ENCODE assay signal across 20 cellular contexts in the genomic region with DNA sequence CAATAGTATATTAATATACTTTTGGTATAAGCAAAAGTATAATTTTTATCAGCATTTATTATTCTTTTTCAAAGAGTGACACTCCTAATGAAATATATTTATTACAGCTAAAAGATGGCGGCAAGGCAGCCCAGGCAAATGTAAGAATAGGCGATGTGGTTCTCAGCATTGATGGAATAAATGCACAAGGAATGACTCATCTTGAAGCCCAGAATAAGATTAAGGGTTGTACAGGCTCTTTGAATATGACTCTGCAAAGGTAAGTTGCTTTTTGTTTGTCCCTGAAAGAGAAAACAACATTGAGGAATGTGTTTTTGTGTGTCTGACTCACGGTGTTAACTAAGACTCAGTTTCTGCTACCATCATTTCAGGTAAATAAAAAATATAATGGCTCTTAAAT.
DNase-seq lines count a peak whose midpoint lies in the region; ATAC-seq, FAIRE-seq and TF ChIP-seq lines count a peak whose summit lies in the region.
"Had no signal": no experiment of that assay in that cellular context is flagged by ENCODE, and none has a peak within 500 bp of the region (broad histone marks: within the 10 kb centered on the region; RNA-seq: fewer than 3 reads in every experiment).

No MANE protein-coding gene starts in this region.

- H3K27ac Mint-ChIP-seq in activated CD8-positive, alpha-beta T cell treated with anti-CD3 and anti-CD28 coated beads, Interleukin-2, amount 10 ng/mL, durations not matched to agents 7 days and 5 days, result no peak overlapping the region
- H3K27ac Mint-ChIP-seq: CD8-positive, alpha-beta T cell; naive thymus-derived CD8-positive, alpha-beta T cell had no signal

- no peak overlapping the region for H2AFZ ChIP-seq in K562 (ENCODE audit: low read depth, low read length)

- H3K27ac ChIP-seq in heart right ventricle, result peak overlapping the region in 8 of 10 donors; percentile 22 to 74 (median 49)
- peak overlapping the region in 1 of 2 donors; percentile 52 for H3K27ac ChIP-seq in right atrium auricular region
- peak overlapping the region; percentile 3; the same call in 2 of the 3 replicates for H3K27ac ChIP-seq in K562 (ENCODE audit: extremely low read depth, low read depth, low read length)
- peak overlapping the region in 3 of 4 donors; percentile 12 to 42 (median 38) for H3K27ac ChIP-seq in gastroesophageal sphincter
- H3K27ac ChIP-seq in tibial nerve, result peak overlapping the region in 2 of 4 donors; percentile 54 to 71
- H3K27ac ChIP-seq: Peyer's patch had no signal

- no peaks in the 10 kb centered on the region for H4K20me1 ChIP-seq in K562 (replicated peaks; ENCODE audit: control insufficient read depth, insufficient read depth, low read length)

- peaks cover 40% of the 10 kb centered on the region for H3K79me2 ChIP-seq in K562 (ENCODE audit: control insufficient read depth, insufficient read depth, low read length)

- peak; percentile 66 for FAIRE-seq in K562 (lab: Jason Lieb, UNC)

- H3K9me3 ChIP-seq in heart right ventricle, result no peaks in the 10 kb centered on the region
- H3K9me3 ChIP-seq in right atrium auricular region, result no peaks in the 10 kb centered on the region
- no peaks in the 10 kb centered on the region for H3K9me3 ChIP-seq in K562 (replicated peaks; ENCODE audit: control insufficient read depth, insufficient read depth, low read depth, low read length)
- no peaks in the 10 kb centered on the region for H3K9me3 ChIP-seq in gastroesophageal sphincter
- no peaks in the 10 kb centered on the region for H3K9me3 ChIP-seq in tibial nerve
- H3K9me3 ChIP-seq: left lung, Peyer's patch had no signal

- H3K4me3 Mint-ChIP-seq in activated CD8-positive, alpha-beta T cell treated with anti-CD3 and anti-CD28 coated beads, Interleukin-2, amount 10 ng/mL, durations not matched to agents 7 days and 5 days, result no peak overlapping the region
- H3K4me3 Mint-ChIP-seq: CD8-positive, alpha-beta T cell; naive thymus-derived CD8-positive, alpha-beta T cell had no signal

- in situ Hi-C loops in K562 (cut with MboI), result no loop called here

- no peak for TF ChIP-seq POLR2A in K562 (conservative IDR thresholded peaks at IDR 0.05)
- no peak for TF ChIP-seq POLR2A in gastroesophageal sphincter (IDR thresholded peaks at IDR 0.05)
- no peak for TF ChIP-seq POLR2A in tibial nerve (IDR thresholded peaks at IDR 0.05)

- H3K4me1 ChIP-seq in heart right ventricle (peaks cover 19 to 99% (median 93%) of the 10 kb centered on the region in 9 donors), right atrium auricular region (peaks cover 0 to 89% of the 10 kb centered on the region in 2 donors), K562 (replicated peaks in 1 of 2; ENCODE audit: control insufficient read depth in 2 of 2, insufficient read depth in 2 of 2, low read length in 2 of 2) (peaks cover 5 to 22% of the 10 kb centered on the region in 2 experiments), gastroesophageal sphincter (peaks cover 10 to 91% (median 28%) of the 10 kb centered on the region in 3 donors), tibial nerve (peaks cover 0 to 78% (median 29%) of the 10 kb centered on the region in 4 donors)

- DNase-seq in heart right ventricle, result no peak
- no peak for DNase-seq in right atrium auricular region (ENCODE audit: low spot score)
- DNase-seq in K562 (ENCODE audit: extremely low read depth in 1 of 4, low spot score in 3 of 4), result peak in 2 of 4 experiments; percentile 40 to 50
- DNase-seq in tibial nerve (ENCODE audit: low spot score in 2 of 2), result no peak
- no peak for DNase-seq in NCI-H69 (lab: John Stamatoyannopoulos, UW)
- DNase-seq in DMS53 treated with DMSO at 0.1 percent for 48 hours (lab: John Stamatoyannopoulos, UW; ENCODE audit: unreplicated experiment), result no peak
- DNase-seq in activated CD8-positive, alpha-beta T cell treated with anti-CD3 and anti-CD28 coated beads, Interleukin-2, amount 10 ng/mL, durations not matched to agents 7 days and 5 days, result no peak
- DNase-seq: ACHN; activated CD8-positive, alpha-beta memory T cell treated with anti-CD3 and anti-CD28 coated beads, Interleukin-2, amount 50 U/mL, for 48 hours; activated naive CD4-positive, alpha-beta T cell treated with anti-CD3 and anti-CD28 coated beads, Interleukin-2, amount 50 U/mL, for 16 hours; CD8-positive, alpha-beta T cell; erythroblast; left lung; naive thymus-derived CD8-positive, alpha-beta T cell; NCI-H2029 treated with DMSO at 0.1 percent for 48 hours; NCI-H774; Peyer's patch; substantia nigra; T-helper 2 cell had no signal

- intact Hi-C loops in heart right ventricle (cut with DNase I), result loop anchor here in 1 of 10 donors (5.0 kb wide), 1 partner anchor 71 kb away; the partner anchor contains the start of gene PDLIM5
- intact Hi-C loops in K562 (cut with micrococcal nuclease), result no loop called here

- peaks cover 4% of the 10 kb centered on the region for H3K4me1 Mint-ChIP-seq in activated CD8-positive, alpha-beta T cell treated with anti-CD3 and anti-CD28 coated beads, Interleukin-2, amount 10 ng/mL, durations not matched to agents 7 days and 5 days (ENCODE audit: low read depth)

- H3K9me3 Mint-ChIP-seq in activated CD8-positive, alpha-beta T cell treated with anti-CD3 and anti-CD28 coated beads, Interleukin-2, amount 10 ng/mL, durations not matched to agents 7 days and 5 days (ENCODE audit: insufficient read depth), result no peaks in the 10 kb centered on the region
- H3K9me3 Mint-ChIP-seq: CD8-positive, alpha-beta T cell; naive thymus-derived CD8-positive, alpha-beta T cell had no signal

- peaks cover 2% of the 10 kb centered on the region for H3K36me3 Mint-ChIP-seq in activated CD8-positive, alpha-beta T cell treated with anti-CD3 and anti-CD28 coated beads, Interleukin-2, amount 10 ng/mL, durations not matched to agents 7 days and 5 days (ENCODE audit: low read depth)

- no peaks in the 10 kb centered on the region for H3K27me3 Mint-ChIP-seq in activated CD8-positive, alpha-beta T cell treated with anti-CD3 and anti-CD28 coated beads, Interleukin-2, amount 10 ng/mL, durations not matched to agents 7 days and 5 days (ENCODE audit: low read depth)
- H3K27me3 Mint-ChIP-seq: naive thymus-derived CD8-positive, alpha-beta T cell had no signal

- TF ChIP-seq RAD21 in K562 (CRISPR knock-in tag; conservative IDR thresholded peaks at IDR 0.05 in 1 of 2, IDR thresholded peaks at IDR 0.05 in 1 of 2), result no peak

- H3K27me3 ChIP-seq in heart right ventricle (no peaks in the 10 kb centered on the region), right atrium auricular region (no peaks in the 10 kb centered on the region), K562 (ENCODE audit: control insufficient read depth in 2 of 2, insufficient read depth in 2 of 2, low read length in 2 of 2) (no peaks in the 10 kb centered on the region), gastroesophageal sphincter (no peaks in the 10 kb centered on the region), tibial nerve (no peaks in the 10 kb centered on the region)
- H3K27me3 ChIP-seq: left lung, Peyer's patch had no signal

- H3K9me1 ChIP-seq in K562 (ENCODE audit: control insufficient read depth, insufficient read depth, low read length), result no peaks in the 10 kb centered on the region

- ATAC-seq in heart right ventricle (no peak), K562 (peak; percentile 65), gastroesophageal sphincter (no peak)
- no peak for ATAC-seq in activated CD8-positive, alpha-beta T cell treated with anti-CD3 and anti-CD28 coated beads, Interleukin-2, amount 10 ng/mL, durations not matched to agents 7 days and 5 days
- ATAC-seq: CD8-positive, alpha-beta T cell; naive thymus-derived CD8-positive, alpha-beta T cell had no signal

- CTCF ChIA-PET in K562 (lab: Yijun Ruan, JAX; ENCODE audit: low intra/inter-chr PET ratio), result no interaction called here
- CTCF ChIA-PET in activated CD8-positive, alpha-beta T cell treated with anti-CD3 and anti-CD28 coated beads, Interleukin-2, amount 10 ng/mL, durations not matched to agents 7 days and 5 days (lab: Charles Lee), result no interaction called here

- WGBS in heart right ventricle, 2 donors, result 95% methylated on average over 3 of the region's 3 CpGs
- 25% methylated on average over 3 of the region's 3 CpGs for WGBS in K562 (ENCODE audit: insufficient coverage, low coverage, missing lambda C conversion rate)
- WGBS in gastroesophageal sphincter (ENCODE audit: low coverage in 1 of 2), 2 donors, result 82 to 92% methylated on average over 3 of the region's 3 CpGs
- 80 to 85% methylated on average over 3 of the region's 3 CpGs for WGBS in tibial nerve, 2 donors

- POLR2A ChIA-PET in K562 (lab: Yijun Ruan, JAX), result interaction anchor here (0.6 kb wide), 1 partner anchor 104 kb away, joined by 3 read pairs; no protein-coding TSS in a partner anchor
- POLR2A ChIA-PET in activated CD8-positive, alpha-beta T cell treated with anti-CD3 and anti-CD28 coated beads, Interleukin-2, amount 10 ng/mL, durations not matched to agents 7 days and 5 days (lab: Charles Lee), result no interaction called here

- H3K4me2 ChIP-seq in K562 (ENCODE audit: insufficient read depth, low read length), result no peak overlapping the region

- H3K4me3 ChIP-seq in heart right ventricle (no peak overlapping the region), right atrium auricular region (no peak overlapping the region), K562 (no peak overlapping the region), gastroesophageal sphincter (no peak overlapping the region), tibial nerve (no peak overlapping the region)
- H3K4me3 ChIP-seq: left lung, Peyer's patch had no signal

- peaks cover 0 to 45% (median 0%) of the 10 kb centered on the region in 9 donors for H3K36me3 ChIP-seq in heart right ventricle
- H3K36me3 ChIP-seq in right atrium auricular region, result peaks cover 38% of the 10 kb centered on the region
- H3K36me3 ChIP-seq in K562 (ENCODE audit: control insufficient read depth, insufficient read depth, low read length), result no peaks in the 10 kb centered on the region
- H3K36me3 ChIP-seq in gastroesophageal sphincter, result no peaks in the 10 kb centered on the region
- H3K36me3 ChIP-seq in tibial nerve, result no peaks in the 10 kb centered on the region
- H3K36me3 ChIP-seq: left lung, Peyer's patch had no signal

- BruUV-seq in K562 (replicated peaks; lab: Mats Ljungman, UMichigan), result no TSS peak

- TF ChIP-seq CTCF in heart right ventricle (IDR thresholded peaks at IDR 0.05) (no peak), right atrium auricular region (IDR thresholded peaks at IDR 0.05) (no peak), K562 (IDR thresholded peaks at IDR 0.05 in 2 of 3, conservative IDR thresholded peaks at IDR 0.05 in 1 of 3; ENCODE audit: insufficient read depth in 2 of 3, low read depth in 1 of 3, low read length in 3 of 3) (no peak), gastroesophageal sphincter (IDR thresholded peaks at IDR 0.05) (no peak), tibial nerve (IDR thresholded peaks at IDR 0.05) (no peak)

- TF ChIP-seq EP300 in K562 (IDR thresholded peaks at IDR 0.05; ENCODE audit: low read length) (no peak), gastroesophageal sphincter (IDR thresholded peaks at IDR 0.05) (no peak), tibial nerve (IDR thresholded peaks at IDR 0.05) (no peak)

- no peak overlapping the region for H3K9ac ChIP-seq in K562 (ENCODE audit: insufficient read depth in 1 of 2, low read depth in 2 of 2, low read length in 2 of 2)

TF ChIP-seq in K562, 482 proteins besides CTCF, POLR2A, EP300 and RAD21 (continues in another document):
- TF ChIP-seq SRSF3 (IDR thresholded peaks at IDR 0.05; ENCODE audit: insufficient read depth, low read length) (no peak), ZNF354B (CRISPR knock-in tag; IDR thresholded peaks at IDR 0.05) (no peak), FOSL1 (tag; conservative IDR thresholded peaks at IDR 0.05) (peak; percentile 83)
